19 cellular contexts compared by ENCODE assay signal in the genomic region with DNA sequence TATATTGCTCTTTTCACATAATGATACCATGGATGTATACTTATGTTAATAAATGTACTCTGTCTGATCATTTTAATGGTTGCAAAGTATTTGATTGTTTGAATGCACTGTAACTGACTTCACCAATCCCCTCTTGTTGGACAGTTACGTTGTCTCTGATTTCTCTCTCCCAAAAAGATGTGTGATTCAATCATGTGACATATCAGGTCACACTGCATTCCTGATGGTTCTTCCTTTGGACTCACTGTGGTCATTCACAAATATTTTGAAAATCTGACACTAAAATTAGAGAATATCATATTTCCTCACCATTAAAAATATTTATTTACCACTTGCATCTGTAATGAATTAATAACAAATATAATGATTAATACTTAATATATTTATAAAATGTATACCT.
"Had no signal": no experiment of that assay in that cellular context is flagged by ENCODE, and none has a peak within 500 bp of the region (broad histone marks: within the 10 kb centered on the region; RNA-seq: fewer than 3 reads in every experiment).

No MANE protein-coding gene starts in this region.

- H3K27me3 ChIP-seq: SJSA1 had no signal

- H3K4me3 ChIP-seq: SJSA1, SK-N-MC had no signal

- DNase-seq: MV-4-11, NCI-H1048, NCI-H1105 treated with DMSO at 0.1 percent for 48 hours, NCI-H1417 treated with DMSO at 0.1 percent for 48 hours, NCI-H146, NCI-H1694 treated with DMSO at 0.1 percent for 48 hours, NCI-H1930, NCI-H2081, NCI-H2107, NCI-H2227 treated with DMSO at 0.1 percent for 48 hours, NCI-H524, NCI-H526 treated with DMSO at 0.1 percent for 48 hours, NCI-H748 treated with DMSO at 0.1 percent for 48 hours, Right ventricle myocardium superior, RPMI8226, SIG-M5 had no signal

- H3K36me3 ChIP-seq: SJSA1 had no signal

- H3K27ac ChIP-seq: HL-60, SJSA1, SK-N-MC had no signal

- H3K9me3 ChIP-seq: SJSA1 had no signal
